ENCODE assay signal across 24 cellular contexts in the genomic region with DNA sequence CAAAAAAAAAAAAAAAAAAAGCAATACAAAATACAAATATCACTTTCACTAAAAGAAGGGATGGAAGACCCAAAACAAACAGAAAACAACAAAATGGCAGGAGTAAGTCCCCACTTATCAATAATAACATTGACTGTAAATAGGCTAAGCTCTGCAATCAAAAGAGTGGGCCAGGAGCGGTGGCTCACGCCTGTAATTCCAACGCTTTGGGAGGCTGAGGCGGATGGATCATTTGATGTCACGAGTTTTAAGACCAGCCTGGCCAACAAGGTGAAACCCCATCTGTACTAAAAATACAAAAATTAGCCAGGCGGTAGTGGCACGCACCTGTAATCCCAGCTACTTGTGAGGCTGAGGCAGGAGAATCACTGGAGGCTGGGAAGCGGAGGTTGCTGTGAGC.
"Had no signal": no experiment of that assay in that cellular context is flagged by ENCODE, and none has a peak within 500 bp of the region (broad histone marks: within the 10 kb centered on the region; RNA-seq: fewer than 3 reads in every experiment).

No MANE protein-coding gene starts in this region.

- H3K27ac Mint-ChIP-seq: dendritic cell treated with granulocyte-macrophage colony-stimulating factor and Interleukin-4, amounts not matched to agents 40 ng/mL and 50 ng/mL, for 4 days; immature natural killer cell; memory B cell had no signal

- H3K36me3 Mint-ChIP-seq: immature natural killer cell, memory B cell had no signal

- H3K4me3 Mint-ChIP-seq: dendritic cell treated with granulocyte-macrophage colony-stimulating factor and Interleukin-4, amounts not matched to agents 40 ng/mL and 50 ng/mL, for 4 days; immature natural killer cell; memory B cell had no signal

- DNase-seq: colonic mucosa; cortex of kidney; effector CD4-positive, alpha-beta T cell; effector memory CD4-positive, alpha-beta T cell; foreskin keratinocyte; hypothalamus; immature natural killer cell; islet precursor cell; left cardiac atrium; left ventricle myocardium superior; mammary epithelial cell; mesendoderm; midbrain had no signal

- H3K9me3 ChIP-seq: colonic mucosa, esophagus muscularis mucosa, gastroesophageal sphincter, heart left ventricle, left lung had no signal

- FAIRE-seq: endothelial cell of umbilical vein, frontal cortex had no signal

- ATAC-seq: foreskin keratinocyte, gastroesophageal sphincter, heart left ventricle, left cardiac atrium, left lung, left ventricle myocardium superior had no signal

- H3K4me1 ChIP-seq: colonic mucosa, foreskin keratinocyte had no signal

- H3K27me3 ChIP-seq: colonic mucosa, dorsolateral prefrontal cortex, esophagus muscularis mucosa, foreskin keratinocyte, gastroesophageal sphincter, heart left ventricle, hepatocyte, left lung had no signal

- H3K27ac ChIP-seq: colonic mucosa, dorsolateral prefrontal cortex, esophagus muscularis mucosa, foreskin keratinocyte, gastroesophageal sphincter, hepatocyte, left lung had no signal

- H3K4me3 ChIP-seq: colonic mucosa, dorsolateral prefrontal cortex, esophagus muscularis mucosa, gastroesophageal sphincter, heart left ventricle, hepatocyte, left lung, lung had no signal
